In genomic region chr5:17333755-17334154, GRCh38 we compare ENCODE assay signal across 34 cellular contexts.
"Had no signal": no experiment of that assay in that cellular context is flagged by ENCODE, and none has a peak within 500 bp of the region (broad histone marks: within the 10 kb centered on the region; RNA-seq: fewer than 3 reads in every experiment).

No MANE protein-coding gene starts in this region.

- DNase-seq: Karpas-422, Kasumi-1, MG63, MM.1S, MV-4-11, NCI-H1048, NCI-H1092, NCI-H1092 treated with DMSO at 0.1 percent for 48 hours, NCI-H1105, NCI-H1105 treated with DMSO at 0.1 percent for 48 hours, NCI-H1417 treated with DMSO at 0.1 percent for 48 hours, NCI-H1436, NCI-H1436 treated with DMSO at 0.1 percent for 48 hours, NCI-H146, NCI-H1694, NCI-H1694 treated with DMSO at 0.1 percent for 48 hours, NCI-H187, NCI-H187 treated with DMSO at 0.1 percent for 48 hours, NCI-H1930, NCI-H2029, NCI-H2029 treated with DMSO at 0.1 percent for 48 hours, NCI-H2081, NCI-H2081 treated with DMSO at 0.1 percent for 48 hours, NCI-H2107, NCI-H2171, NCI-H2171 treated with DMSO at 0.1 percent for 48 hours, NCI-H2227 treated with DMSO at 0.1 percent for 48 hours, NCI-H226, NCI-H345, NCI-H446, NCI-H446 treated with DMSO at 0.1 percent for 48 hours, NCI-H510A, NCI-H510A treated with DMSO at 0.1 percent for 48 hours, NCI-H524 had no signal

- H3K4me3 ChIP-seq: MG63 had no signal

- H3K27me3 ChIP-seq: MG63 had no signal

- H3K36me3 ChIP-seq: MG63 had no signal
